ENCODE assay signal across 20 cellular contexts in the genomic region with DNA sequence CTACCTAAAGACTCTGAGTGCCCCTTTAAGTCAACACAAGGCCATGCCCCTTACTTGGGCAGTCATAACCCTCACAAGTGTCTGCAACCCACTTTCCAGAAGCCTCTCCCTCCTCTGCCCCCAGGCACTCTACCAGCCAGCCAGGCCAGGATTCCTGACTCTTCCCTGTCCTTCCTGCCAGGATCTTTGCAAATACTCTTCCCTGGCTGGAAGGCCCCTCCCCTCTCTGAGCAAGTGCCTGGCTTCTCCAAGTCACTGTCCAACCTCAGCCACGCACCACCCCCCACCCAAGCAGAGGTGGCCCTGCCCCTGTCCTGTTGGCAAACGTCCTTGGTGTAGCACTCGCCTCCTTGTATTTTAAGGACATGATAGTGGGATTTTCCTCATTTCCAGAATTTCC. TPM values are rescaled to one million over a fixed set of nuclear protein-coding genes. Genes with fewer than 3 reads are reported as not detected.
DNase-seq lines count a peak whose midpoint lies in the region; ATAC-seq, FAIRE-seq and TF ChIP-seq lines count a peak whose summit lies in the region.
"Had no signal": no experiment of that assay in that cellular context is flagged by ENCODE, and none has a peak within 500 bp of the region (broad histone marks: within the 10 kb centered on the region; RNA-seq: fewer than 3 reads in every experiment).

No MANE protein-coding gene starts in this region.

- intact Hi-C loops in sciatic nerve (cut with DNase I) = no loop called here

- no peak overlapping the region for H3K27ac ChIP-seq in WERI-Rb-1
- H3K27ac ChIP-seq: foreskin keratinocyte, sigmoid colon had no signal

- no peaks in the 10 kb centered on the region for H3K36me3 ChIP-seq in WERI-Rb-1
- H3K36me3 ChIP-seq: sigmoid colon had no signal

- peak; percentile 64 for ATAC-seq in sciatic nerve
- ATAC-seq: activated CD8-positive, alpha-beta T cell treated with anti-CD3 and anti-CD28 coated beads, Interleukin-2, amount 10 ng/mL, durations not matched to agents 7 days and 5 days; foreskin keratinocyte; HCT116 had no signal

- no peaks in the 10 kb centered on the region for H3K27me3 ChIP-seq in WERI-Rb-1 (ENCODE audit: insufficient read depth, low read depth, severe bottlenecking)
- H3K27me3 ChIP-seq: sigmoid colon had no signal

- no peaks in the 10 kb centered on the region for H3K9me3 ChIP-seq in WERI-Rb-1 (ENCODE audit: severe bottlenecking)
- H3K9me3 ChIP-seq: sigmoid colon had no signal

- no peak for FAIRE-seq in GM12892 (lab: Jason Lieb, UNC)
- FAIRE-seq: G401.6, TTC549 had no signal

- no peak for TF ChIP-seq CTCF in WERI-Rb-1 (IDR thresholded peaks at IDR 0.05; ENCODE audit: low read depth, low read length)

- TF ChIP-seq POLR2A in GM12892 (IDR thresholded peaks at IDR 0.05; ENCODE audit: low read depth, low read length) = no peak

- DNase-seq in DMS53 (lab: John Stamatoyannopoulos, UW) (peak; percentile 8), DMS53 treated with DMSO at 0.1 percent for 48 hours (lab: John Stamatoyannopoulos, UW; ENCODE audit: unreplicated experiment) (no peak), RPMI7951 (ENCODE audit: low read depth) (peak; percentile 81), islet precursor cell (peak; percentile 97), sciatic nerve (ENCODE audit: low spot score) (peak; percentile 38), GM12892 (ENCODE audit: insufficient read length) (no peak), WERI-Rb-1 (no peak)
- no peak for DNase-seq in activated effector memory CD4-positive, alpha-beta T cell treated with Interleukin-2 at 50 U/mL for 16 hours
- DNase-seq: 8988T; activated CD8-positive, alpha-beta T cell treated with anti-CD3 and anti-CD28 coated beads, Interleukin-2, amount 10 ng/mL, durations not matched to agents 7 days and 5 days; CD4-positive, alpha-beta memory T cell; foreskin keratinocyte; KG1; NCI-H1417 treated with DMSO at 0.1 percent for 48 hours; sigmoid colon; stimulated activated CD4-positive, alpha-beta T cell treated with anti-CD3 and anti-CD28 coated beads, Interleukin-2, amount 100 ng/mL, for 48 hours; stimulated activated CD8-positive, alpha-beta memory T cell treated with anti-CD3 and anti-CD28 coated beads, Interleukin-4, amount 100 ng/mL, for 48 hours had no signal

- no peak overlapping the region for H3K4me3 ChIP-seq in WERI-Rb-1 (ENCODE audit: low read depth, low read length)
- H3K4me3 ChIP-seq: sigmoid colon had no signal

RNA-seq across cellular contexts. Expression of gene USP3, which starts 54.7 kb away (rescaled TPM):
- 28.2 and 39.3 TPM in 2 replicates for total RNA-seq in RPMI7951 (2014; rRNA removed; shearing (Covaris generic))
- total RNA-seq in sciatic nerve = 58.2 TPM
- 27.9 TPM for polyA plus RNA-seq in GM12892 (2012; ENCODE audit: missing spikeins)

Comparison
In these comparisons a context has a peak if more than half of its experiments do, and no peak if none do; other contexts are left out.
1. DNase-seq: peak in DMS53 (single experiment), RPMI7951 (single experiment), islet precursor cell (single experiment) and sciatic nerve (single experiment); none in DMS53 treated with DMSO at 0.1 percent for 48 hours (single experiment), activated effector memory CD4-positive, alpha-beta T cell treated with Interleukin-2 at 50 U/mL for 16 hours (single experiment), GM12892 (single experiment) and WERI-Rb-1 (single experiment).